ENCODE assay signal across 24 cellular contexts in the genomic region with DNA sequence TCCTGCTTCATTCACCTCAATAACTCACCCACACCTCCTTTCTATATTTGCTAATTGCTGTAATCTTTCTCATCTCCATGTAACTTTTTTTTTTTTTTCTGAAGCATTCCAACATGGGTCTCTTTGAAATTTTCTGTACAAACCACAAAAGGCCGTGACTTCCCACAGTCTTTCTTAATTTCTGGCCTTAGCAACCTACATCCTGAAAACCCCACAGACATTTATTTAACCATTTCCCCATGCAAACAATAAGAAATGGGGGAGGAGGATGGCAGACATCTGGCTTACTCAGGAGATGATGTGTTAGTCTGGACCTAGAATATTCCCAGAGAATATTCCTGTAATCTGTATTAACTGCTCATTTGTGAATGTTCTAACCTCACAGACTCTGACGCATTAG. TPM values are rescaled to one million over a fixed set of nuclear protein-coding genes. Genes with fewer than 3 reads are reported as not detected.
"Had no signal": no experiment of that assay in that cellular context is flagged by ENCODE, and none has a peak within 500 bp of the region (broad histone marks: within the 10 kb centered on the region; RNA-seq: fewer than 3 reads in every experiment).

No MANE protein-coding gene starts in this region.

- H3K27ac Mint-ChIP-seq: activated naive CD8-positive, alpha-beta T cell treated with anti-CD3 and anti-CD28 coated beads, Interleukin-2, amount 50 U/mL, for 24 hours; activated T-helper 1 cell treated with anti-CD3 and anti-CD28 coated beads, Interleukin-12 subunit alpha, Interleukin-12 subunit beta, Interleukin-2, Interleukin-4 antibody, amounts not matched to agents 30 ng/mL and 10 ng/mL and 1 ng/mL, durations not matched to agents 14 hours and 24 hours and 36 hours; memory B cell; WTC11 had no signal

- H3K27me3 ChIP-seq: dorsolateral prefrontal cortex, esophagus squamous epithelium, heart left ventricle, sigmoid colon, testis, upper lobe of right lung had no signal

- H3K36me3 Mint-ChIP-seq: brain, memory B cell, WTC11 had no signal

- ATAC-seq: activated naive CD8-positive, alpha-beta T cell treated with anti-CD3 and anti-CD28 coated beads, Interleukin-2, amount 50 U/mL, for 24 hours; left lobe of liver; upper lobe of right lung; WTC11 had no signal

- H3K36me3 ChIP-seq: esophagus squamous epithelium, sigmoid colon had no signal

- H3K9me3 ChIP-seq: esophagus squamous epithelium, heart left ventricle, sigmoid colon, testis, upper lobe of right lung had no signal

- FAIRE-seq: endometrium had no signal

- H3K27ac ChIP-seq: dorsolateral prefrontal cortex, esophagus squamous epithelium, sigmoid colon, testis, upper lobe of right lung had no signal

- H3K9me3 Mint-ChIP-seq: activated naive CD8-positive, alpha-beta T cell treated with anti-CD3 and anti-CD28 coated beads, Interleukin-2, amount 50 U/mL, for 24 hours; activated T-helper 1 cell treated with anti-CD3 and anti-CD28 coated beads, Interleukin-12 subunit alpha, Interleukin-12 subunit beta, Interleukin-2, Interleukin-4 antibody, amounts not matched to agents 30 ng/mL and 10 ng/mL and 1 ng/mL, durations not matched to agents 14 hours and 24 hours and 36 hours; memory B cell; nephron; WTC11 had no signal

- H3K4me3 Mint-ChIP-seq: activated naive CD8-positive, alpha-beta T cell treated with anti-CD3 and anti-CD28 coated beads, Interleukin-2, amount 50 U/mL, for 24 hours; activated T-helper 1 cell treated with anti-CD3 and anti-CD28 coated beads, Interleukin-12 subunit alpha, Interleukin-12 subunit beta, Interleukin-2, Interleukin-4 antibody, amounts not matched to agents 30 ng/mL and 10 ng/mL and 1 ng/mL, durations not matched to agents 14 hours and 24 hours and 36 hours; memory B cell; nephron; WTC11 had no signal

- DNase-seq: activated CD4-positive, alpha-beta T cell treated with anti-CD3 and anti-CD28 coated beads for 48 hours; activated naive CD4-positive, alpha-beta T cell; activated naive CD8-positive, alpha-beta T cell treated with anti-CD3 and anti-CD28 coated beads, Interleukin-2, amount 50 U/mL, for 24 hours; dorsolateral prefrontal cortex; esophagus squamous epithelium; foreskin melanocyte; heart left ventricle; islet precursor cell; sigmoid colon; stimulated activated CD4-positive, alpha-beta T cell treated with anti-CD3 and anti-CD28 coated beads, Interleukin-12 subunit alpha, Interleukin-12 subunit beta, amount 100 ng/mL, for 4 hours; stimulated activated CD4-positive, alpha-beta T cell treated with anti-CD3 and anti-CD28 coated beads, Interleukin-2, amount 100 ng/mL, for 48 hours; stimulated activated naive CD4-positive, alpha-beta T cell treated with Interleukin-2 at 50 U/mL for 16 hours; testis; upper lobe of right lung had no signal

- H3K4me3 ChIP-seq: dorsolateral prefrontal cortex, esophagus squamous epithelium, heart left ventricle, sigmoid colon, testis, upper lobe of right lung had no signal

RNA-seq across cellular contexts. Expression of gene MEP1A, which starts 57.6 kb away (rescaled TPM):
- total RNA-seq: activated T-helper 1 cell treated with anti-CD3 and anti-CD28 coated beads, Interleukin-12 subunit alpha, Interleukin-12 subunit beta, Interleukin-2, Interleukin-4 antibody, amounts not matched to agents 30 ng/mL and 10 ng/mL and 1 ng/mL, durations not matched to agents 14 hours and 24 hours and 36 hours; heart left ventricle; left lobe of liver; osteocyte; pulmonary artery endothelial cell; T-helper 1 cell treated with Interleukin-12 subunit alpha and Interleukin-12 subunit beta and Interleukin-4 antibody, amounts not matched to agents 30 ng/mL and 1 ng/mL, for 36 hours; upper lobe of right lung had no signal
- polyA plus RNA-seq: heart left ventricle had no signal
